ENCODE assay signal across 1 cellular context in the genomic region with DNA sequence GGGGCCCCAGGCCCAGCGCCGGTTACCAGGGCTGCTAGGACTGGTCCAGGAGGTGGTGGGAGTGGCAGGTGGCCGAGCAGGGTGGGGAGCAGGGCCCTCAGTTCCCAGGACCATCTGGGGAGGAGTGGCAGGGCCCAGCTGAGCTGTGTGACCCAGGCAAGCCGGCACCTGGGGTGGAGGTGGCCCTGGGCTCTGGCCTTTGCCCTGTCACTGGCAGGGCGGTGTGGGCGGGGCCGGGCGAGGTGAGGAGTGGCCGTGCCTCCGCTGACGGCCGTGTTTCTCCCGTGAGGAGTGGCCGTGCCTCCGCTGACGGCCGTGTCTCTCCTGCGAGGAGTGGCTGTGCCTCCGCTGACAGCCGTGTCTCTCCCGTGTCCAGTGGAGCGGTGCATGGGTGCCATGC.
TF ChIP-seq lines count a peak whose summit lies in the region.

No MANE protein-coding gene starts in this region.

TF ChIP-seq in HepG2, 621 proteins besides CTCF, POLR2A, EP300 and RAD21 (continued from another document):
- TF ChIP-seq, protein P1, sequence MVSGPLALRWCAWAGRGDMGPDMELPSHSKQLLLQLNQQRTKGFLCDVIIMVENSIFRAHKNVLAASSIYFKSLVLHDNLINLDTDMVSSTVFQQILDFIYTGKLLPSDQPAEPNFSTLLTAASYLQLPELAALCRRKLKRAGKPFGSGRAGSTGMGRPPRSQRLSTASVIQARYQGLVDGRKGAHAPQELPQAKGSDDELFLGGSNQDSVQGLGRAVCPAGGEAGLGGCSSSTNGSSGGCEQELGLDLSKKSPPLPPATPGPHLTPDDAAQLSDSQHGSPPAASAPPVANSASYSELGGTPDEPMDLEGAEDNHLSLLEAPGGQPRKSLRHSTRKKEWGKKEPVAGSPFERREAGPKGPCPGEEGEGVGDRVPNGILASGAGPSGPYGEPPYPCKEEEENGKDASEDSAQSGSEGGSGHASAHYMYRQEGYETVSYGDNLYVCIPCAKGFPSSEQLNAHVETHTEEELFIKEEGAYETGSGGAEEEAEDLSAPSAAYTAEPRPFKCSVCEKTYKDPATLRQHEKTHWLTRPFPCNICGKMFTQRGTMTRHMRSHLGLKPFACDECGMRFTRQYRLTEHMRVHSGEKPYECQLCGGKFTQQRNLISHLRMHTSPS (CRISPR knock-in tag; IDR thresholded peaks at IDR 0.05; ENCODE audit: low read depth) = 0 out of 2 replicates have a peak, but pooled peaks have one; percentile 19
- TF ChIP-seq, protein P2, sequence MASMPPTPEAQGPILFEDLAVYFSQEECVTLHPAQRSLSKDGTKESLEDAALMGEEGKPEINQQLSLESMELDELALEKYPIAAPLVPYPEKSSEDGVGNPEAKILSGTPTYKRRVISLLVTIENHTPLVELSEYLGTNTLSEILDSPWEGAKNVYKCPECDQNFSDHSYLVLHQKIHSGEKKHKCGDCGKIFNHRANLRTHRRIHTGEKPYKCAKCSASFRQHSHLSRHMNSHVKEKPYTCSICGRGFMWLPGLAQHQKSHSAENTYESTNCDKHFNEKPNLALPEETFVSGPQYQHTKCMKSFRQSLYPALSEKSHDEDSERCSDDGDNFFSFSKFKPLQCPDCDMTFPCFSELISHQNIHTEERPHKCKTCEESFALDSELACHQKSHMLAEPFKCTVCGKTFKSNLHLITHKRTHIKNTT (CRISPR knock-in tag; IDR thresholded peaks at IDR 0.05) = no peak
- TF ChIP-seq, protein P3, sequence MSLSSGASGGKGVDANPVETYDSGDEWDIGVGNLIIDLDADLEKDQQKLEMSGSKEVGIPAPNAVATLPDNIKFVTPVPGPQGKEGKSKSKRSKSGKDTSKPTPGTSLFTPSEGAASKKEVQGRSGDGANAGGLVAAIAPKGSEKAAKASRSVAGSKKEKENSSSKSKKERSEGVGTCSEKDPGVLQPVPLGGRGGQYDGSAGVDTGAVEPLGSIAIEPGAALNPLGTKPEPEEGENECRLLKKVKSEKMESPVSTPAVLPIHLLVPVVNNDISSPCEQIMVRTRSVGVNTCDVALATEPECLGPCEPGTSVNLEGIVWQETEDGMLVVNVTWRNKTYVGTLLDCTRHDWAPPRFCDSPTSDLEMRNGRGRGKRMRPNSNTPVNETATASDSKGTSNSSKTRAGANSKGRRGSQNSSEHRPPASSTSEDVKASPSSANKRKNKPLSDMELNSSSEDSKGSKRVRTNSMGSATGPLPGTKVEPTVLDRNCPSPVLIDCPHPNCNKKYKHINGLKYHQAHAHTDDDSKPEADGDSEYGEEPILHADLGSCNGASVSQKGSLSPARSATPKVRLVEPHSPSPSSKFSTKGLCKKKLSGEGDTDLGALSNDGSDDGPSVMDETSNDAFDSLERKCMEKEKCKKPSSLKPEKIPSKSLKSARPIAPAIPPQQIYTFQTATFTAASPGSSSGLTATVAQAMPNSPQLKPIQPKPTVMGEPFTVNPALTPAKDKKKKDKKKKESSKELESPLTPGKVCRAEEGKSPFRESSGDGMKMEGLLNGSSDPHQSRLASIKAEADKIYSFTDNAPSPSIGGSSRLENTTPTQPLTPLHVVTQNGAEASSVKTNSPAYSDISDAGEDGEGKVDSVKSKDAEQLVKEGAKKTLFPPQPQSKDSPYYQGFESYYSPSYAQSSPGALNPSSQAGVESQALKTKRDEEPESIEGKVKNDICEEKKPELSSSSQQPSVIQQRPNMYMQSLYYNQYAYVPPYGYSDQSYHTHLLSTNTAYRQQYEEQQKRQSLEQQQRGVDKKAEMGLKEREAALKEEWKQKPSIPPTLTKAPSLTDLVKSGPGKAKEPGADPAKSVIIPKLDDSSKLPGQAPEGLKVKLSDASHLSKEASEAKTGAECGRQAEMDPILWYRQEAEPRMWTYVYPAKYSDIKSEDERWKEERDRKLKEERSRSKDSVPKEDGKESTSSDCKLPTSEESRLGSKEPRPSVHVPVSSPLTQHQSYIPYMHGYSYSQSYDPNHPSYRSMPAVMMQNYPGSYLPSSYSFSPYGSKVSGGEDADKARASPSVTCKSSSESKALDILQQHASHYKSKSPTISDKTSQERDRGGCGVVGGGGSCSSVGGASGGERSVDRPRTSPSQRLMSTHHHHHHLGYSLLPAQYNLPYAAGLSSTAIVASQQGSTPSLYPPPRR (CRISPR knock-in tag; IDR thresholded peaks at IDR 0.05; ENCODE audit: borderline replicate concordance) = no peak
- no peak for TF ChIP-seq CBX1 (IDR thresholded peaks at IDR 0.05; ENCODE audit: low read depth)
